In the genomic region with DNA sequence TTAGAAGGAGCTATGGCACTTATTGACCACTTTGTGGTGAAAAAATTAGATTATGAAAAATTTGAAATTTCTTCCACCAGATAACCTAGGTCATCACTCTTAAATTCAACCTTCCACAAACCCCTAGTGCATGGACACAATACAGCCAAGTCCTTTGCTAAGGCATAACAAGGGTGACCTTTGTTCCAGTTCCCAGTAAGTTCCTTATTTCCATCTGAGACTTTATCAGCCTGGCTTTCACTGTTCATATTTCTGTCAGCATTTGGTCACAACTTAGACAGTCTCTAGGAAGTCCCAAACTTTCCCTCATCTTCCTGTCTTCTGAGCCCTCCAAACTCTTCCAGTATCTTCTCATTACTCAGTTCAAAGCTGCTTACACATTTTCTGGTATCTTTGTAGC, we compare ENCODE assay signal across 29 cellular contexts.
"Had no signal": no experiment of that assay in that cellular context is flagged by ENCODE, and none has a peak within 500 bp of the region (broad histone marks: within the 10 kb centered on the region; RNA-seq: fewer than 3 reads in every experiment).

No MANE protein-coding gene starts in this region.

- H3K9me3 ChIP-seq: ovary, psoas muscle, right lobe of liver, sigmoid colon, spleen, suprapubic skin, testis, tibial artery, transverse colon, upper lobe of right lung, uterus had no signal

- H3K27me3 ChIP-seq: neural progenitor cell, ovary, right lobe of liver, sigmoid colon, spleen, suprapubic skin, testis, tibial artery, transverse colon, upper lobe of right lung, uterus had no signal

- DNase-seq: naive thymus-derived CD8-positive, alpha-beta T cell; occipital lobe; ovary; posterior cingulate gyrus; psoas muscle; right cardiac atrium; right lobe of liver; sigmoid colon; spleen; stimulated activated CD4-positive, alpha-beta T cell treated with anti-CD3 and anti-CD28 coated beads, Interleukin-12 subunit alpha, Interleukin-12 subunit beta, amount 100 ng/mL, for 4 hours; stimulated activated CD4-positive, alpha-beta T cell treated with anti-CD3 and anti-CD28 coated beads, Interleukin-1b, Interleukin-23, amount 100 ng/mL, for 48 hours; stimulated activated CD4-positive, alpha-beta T cell treated with anti-CD3 and anti-CD28 coated beads, Interleukin-4, amount 100 ng/mL, for 1 hour; stimulated activated CD4-positive, alpha-beta T cell treated with anti-CD3 and anti-CD28 coated beads, Interleukin-4, amount 100 ng/mL, for 4 hours; stimulated activated CD8-positive, alpha-beta memory T cell treated with anti-CD3 and anti-CD28 coated beads, Interleukin-4, amount 100 ng/mL, for 48 hours; stimulated activated naive CD4-positive, alpha-beta T cell; stimulated activated naive CD8-positive, alpha-beta T cell treated with anti-CD3 and anti-CD28 coated beads, Interleukin-15, amount 100 ng/mL, for 72 hours; stimulated activated naive CD8-positive, alpha-beta T cell treated with anti-CD3 and anti-CD28 coated beads, Interleukin-15, Interleukin-2, amounts not matched to agents 100 U/mL and 50 U/mL, for 24 hours; substantia nigra; testis; tibial artery; transverse colon; upper lobe of right lung; uterus had no signal

- H3K36me3 ChIP-seq: neural progenitor cell, ovary, right lobe of liver, sigmoid colon, spleen, suprapubic skin, tibial artery, transverse colon, upper lobe of right lung, uterus had no signal

- H3K27ac ChIP-seq: neural progenitor cell, ovary, parathyroid adenoma, psoas muscle, right lobe of liver, sigmoid colon, spleen, suprapubic skin, testis, tibial artery, transverse colon, upper lobe of right lung, uterus had no signal

- H3K4me3 ChIP-seq: neural progenitor cell, ovary, psoas muscle, right lobe of liver, sigmoid colon, smooth muscle cell, spleen, suprapubic skin, testis, tibial artery, transverse colon, upper lobe of right lung, uterus had no signal

- ATAC-seq: naive thymus-derived CD8-positive, alpha-beta T cell; natural killer cell treated with Interleukin-12 subunit alpha and Interleukin-12 subunit beta and Interleukin-15 and Interleukin-18, amount 100 ng/mL, for 72 hours; psoas muscle; right cardiac atrium; stimulated activated memory B cell treated with anti-CD40 and anti-IgM and Interleukin-4, amounts not matched to agents 10 μg/mL and 1 μg/mL and 100 μg/mL, for 72 hours; stimulated activated naive CD8-positive, alpha-beta T cell treated with anti-CD3 and anti-CD28 coated beads, Interleukin-15, amount 100 ng/mL, for 72 hours; stimulated activated naive CD8-positive, alpha-beta T cell treated with anti-CD3 and anti-CD28 coated beads, Interleukin-15, Interleukin-2, amounts not matched to agents 100 U/mL and 50 U/mL, for 24 hours; upper lobe of right lung had no signal

- H3K4me1 ChIP-seq: neural progenitor cell, parathyroid adenoma, psoas muscle, right lobe of liver, sigmoid colon, spleen, suprapubic skin, testis, tibial artery, upper lobe of right lung, uterus had no signal
